In the genomic region with DNA sequence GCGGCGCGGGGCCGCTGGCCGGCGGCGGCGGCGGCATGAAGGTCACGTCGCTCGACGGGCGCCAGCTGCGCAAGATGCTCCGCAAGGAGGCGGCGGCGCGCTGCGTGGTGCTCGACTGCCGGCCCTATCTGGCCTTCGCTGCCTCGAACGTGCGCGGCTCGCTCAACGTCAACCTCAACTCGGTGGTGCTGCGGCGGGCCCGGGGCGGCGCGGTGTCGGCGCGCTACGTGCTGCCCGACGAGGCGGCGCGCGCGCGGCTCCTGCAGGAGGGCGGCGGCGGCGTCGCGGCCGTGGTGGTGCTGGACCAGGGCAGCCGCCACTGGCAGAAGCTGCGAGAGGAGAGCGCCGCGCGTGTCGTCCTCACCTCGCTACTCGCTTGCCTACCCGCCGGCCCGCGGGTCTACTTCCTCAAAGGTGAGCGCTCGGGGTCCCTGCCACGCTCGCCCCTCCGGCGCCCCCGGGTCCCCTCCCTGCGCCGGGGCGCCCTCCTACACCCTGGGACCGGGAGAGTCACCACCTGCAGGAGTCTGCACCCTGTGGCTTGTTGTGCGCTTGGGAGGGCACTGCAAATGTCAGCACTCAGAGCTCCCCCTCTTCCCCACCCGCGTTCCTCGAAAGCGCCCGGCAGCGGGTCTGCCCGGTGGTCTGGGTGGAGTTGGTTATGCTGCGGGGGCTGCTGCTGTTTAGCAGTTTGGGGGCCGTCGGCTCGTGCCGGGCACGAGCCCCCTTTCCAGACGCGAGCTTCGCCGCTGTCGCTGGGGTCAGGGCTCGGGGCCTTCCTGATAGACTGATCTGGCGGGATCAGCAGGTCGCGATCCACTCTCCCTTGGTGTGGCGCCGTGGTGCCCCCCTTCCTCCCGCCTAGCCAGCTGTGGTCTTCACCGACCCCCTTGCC, we compare ENCODE assay signal across 1 cellular context.
TF ChIP-seq lines count a peak whose summit lies in the region.

No MANE protein-coding gene starts in this region.

TF ChIP-seq in K562, 482 proteins besides CTCF, POLR2A, EP300 and RAD21 (continued from another document):
- TF ChIP-seq, protein P1, sequence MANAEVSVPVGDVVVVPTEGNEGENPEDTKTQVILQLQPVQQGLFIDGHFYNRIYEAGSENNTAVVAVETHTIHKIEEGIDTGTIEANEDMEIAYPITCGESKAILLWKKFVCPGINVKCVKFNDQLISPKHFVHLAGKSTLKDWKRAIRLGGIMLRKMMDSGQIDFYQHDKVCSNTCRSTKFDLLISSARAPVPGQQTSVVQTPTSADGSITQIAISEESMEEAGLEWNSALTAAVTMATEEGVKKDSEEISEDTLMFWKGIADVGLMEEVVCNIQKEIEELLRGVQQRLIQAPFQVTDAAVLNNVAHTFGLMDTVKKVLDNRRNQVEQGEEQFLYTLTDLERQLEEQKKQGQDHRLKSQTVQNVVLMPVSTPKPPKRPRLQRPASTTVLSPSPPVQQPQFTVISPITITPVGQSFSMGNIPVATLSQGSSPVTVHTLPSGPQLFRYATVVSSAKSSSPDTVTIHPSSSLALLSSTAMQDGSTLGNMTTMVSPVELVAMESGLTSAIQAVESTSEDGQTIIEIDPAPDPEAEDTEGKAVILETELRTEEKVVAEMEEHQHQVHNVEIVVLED (CRISPR knock-in tag; IDR thresholded peaks at IDR 0.05) = peak; percentile 48; the same call in 1 of the 2 replicates
- TF ChIP-seq, protein P2, sequence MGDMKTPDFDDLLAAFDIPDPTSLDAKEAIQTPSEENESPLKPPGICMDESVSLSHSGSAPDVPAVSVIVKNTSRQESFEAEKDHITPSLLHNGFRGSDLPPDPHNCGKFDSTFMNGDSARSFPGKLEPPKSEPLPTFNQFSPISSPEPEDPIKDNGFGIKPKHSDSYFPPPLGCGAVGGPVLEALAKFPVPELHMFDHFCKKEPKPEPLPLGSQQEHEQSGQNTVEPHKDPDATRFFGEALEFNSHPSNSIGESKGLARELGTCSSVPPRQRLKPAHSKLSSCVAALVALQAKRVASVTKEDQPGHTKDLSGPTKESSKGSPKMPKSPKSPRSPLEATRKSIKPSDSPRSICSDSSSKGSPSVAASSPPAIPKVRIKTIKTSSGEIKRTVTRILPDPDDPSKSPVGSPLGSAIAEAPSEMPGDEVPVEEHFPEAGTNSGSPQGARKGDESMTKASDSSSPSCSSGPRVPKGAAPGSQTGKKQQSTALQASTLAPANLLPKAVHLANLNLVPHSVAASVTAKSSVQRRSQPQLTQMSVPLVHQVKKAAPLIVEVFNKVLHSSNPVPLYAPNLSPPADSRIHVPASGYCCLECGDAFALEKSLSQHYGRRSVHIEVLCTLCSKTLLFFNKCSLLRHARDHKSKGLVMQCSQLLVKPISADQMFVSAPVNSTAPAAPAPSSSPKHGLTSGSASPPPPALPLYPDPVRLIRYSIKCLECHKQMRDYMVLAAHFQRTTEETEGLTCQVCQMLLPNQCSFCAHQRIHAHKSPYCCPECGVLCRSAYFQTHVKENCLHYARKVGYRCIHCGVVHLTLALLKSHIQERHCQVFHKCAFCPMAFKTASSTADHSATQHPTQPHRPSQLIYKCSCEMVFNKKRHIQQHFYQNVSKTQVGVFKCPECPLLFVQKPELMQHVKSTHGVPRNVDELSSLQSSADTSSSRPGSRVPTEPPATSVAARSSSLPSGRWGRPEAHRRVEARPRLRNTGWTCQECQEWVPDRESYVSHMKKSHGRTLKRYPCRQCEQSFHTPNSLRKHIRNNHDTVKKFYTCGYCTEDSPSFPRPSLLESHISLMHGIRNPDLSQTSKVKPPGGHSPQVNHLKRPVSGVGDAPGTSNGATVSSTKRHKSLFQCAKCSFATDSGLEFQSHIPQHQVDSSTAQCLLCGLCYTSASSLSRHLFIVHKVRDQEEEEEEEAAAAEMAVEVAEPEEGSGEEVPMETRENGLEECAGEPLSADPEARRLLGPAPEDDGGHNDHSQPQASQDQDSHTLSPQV (IDR thresholded peaks at IDR 0.05) = 0 out of 2 replicates have a peak, but pooled peaks have one; percentile 44
- TF ChIP-seq MYC (IDR thresholded peaks at IDR 0.05; ENCODE audit: low read depth, low read length) = no peak
- TF ChIP-seq MYC (CRISPR knock-in tag; IDR thresholded peaks at IDR 0.05; ENCODE audit: borderline replicate concordance, low read depth) = no peak
- no peak for TF ChIP-seq ZFX (CRISPR knock-in tag; IDR thresholded peaks at IDR 0.05)
- no peak for TF ChIP-seq ELF2 (CRISPR knock-in tag; IDR thresholded peaks at IDR 0.05)
- no peak for TF ChIP-seq POLR2AphosphoS5 (IDR thresholded peaks at IDR 0.05; ENCODE audit: control insufficient read depth, insufficient read depth, low read depth, low read length)
- TF ChIP-seq, protein P3, sequence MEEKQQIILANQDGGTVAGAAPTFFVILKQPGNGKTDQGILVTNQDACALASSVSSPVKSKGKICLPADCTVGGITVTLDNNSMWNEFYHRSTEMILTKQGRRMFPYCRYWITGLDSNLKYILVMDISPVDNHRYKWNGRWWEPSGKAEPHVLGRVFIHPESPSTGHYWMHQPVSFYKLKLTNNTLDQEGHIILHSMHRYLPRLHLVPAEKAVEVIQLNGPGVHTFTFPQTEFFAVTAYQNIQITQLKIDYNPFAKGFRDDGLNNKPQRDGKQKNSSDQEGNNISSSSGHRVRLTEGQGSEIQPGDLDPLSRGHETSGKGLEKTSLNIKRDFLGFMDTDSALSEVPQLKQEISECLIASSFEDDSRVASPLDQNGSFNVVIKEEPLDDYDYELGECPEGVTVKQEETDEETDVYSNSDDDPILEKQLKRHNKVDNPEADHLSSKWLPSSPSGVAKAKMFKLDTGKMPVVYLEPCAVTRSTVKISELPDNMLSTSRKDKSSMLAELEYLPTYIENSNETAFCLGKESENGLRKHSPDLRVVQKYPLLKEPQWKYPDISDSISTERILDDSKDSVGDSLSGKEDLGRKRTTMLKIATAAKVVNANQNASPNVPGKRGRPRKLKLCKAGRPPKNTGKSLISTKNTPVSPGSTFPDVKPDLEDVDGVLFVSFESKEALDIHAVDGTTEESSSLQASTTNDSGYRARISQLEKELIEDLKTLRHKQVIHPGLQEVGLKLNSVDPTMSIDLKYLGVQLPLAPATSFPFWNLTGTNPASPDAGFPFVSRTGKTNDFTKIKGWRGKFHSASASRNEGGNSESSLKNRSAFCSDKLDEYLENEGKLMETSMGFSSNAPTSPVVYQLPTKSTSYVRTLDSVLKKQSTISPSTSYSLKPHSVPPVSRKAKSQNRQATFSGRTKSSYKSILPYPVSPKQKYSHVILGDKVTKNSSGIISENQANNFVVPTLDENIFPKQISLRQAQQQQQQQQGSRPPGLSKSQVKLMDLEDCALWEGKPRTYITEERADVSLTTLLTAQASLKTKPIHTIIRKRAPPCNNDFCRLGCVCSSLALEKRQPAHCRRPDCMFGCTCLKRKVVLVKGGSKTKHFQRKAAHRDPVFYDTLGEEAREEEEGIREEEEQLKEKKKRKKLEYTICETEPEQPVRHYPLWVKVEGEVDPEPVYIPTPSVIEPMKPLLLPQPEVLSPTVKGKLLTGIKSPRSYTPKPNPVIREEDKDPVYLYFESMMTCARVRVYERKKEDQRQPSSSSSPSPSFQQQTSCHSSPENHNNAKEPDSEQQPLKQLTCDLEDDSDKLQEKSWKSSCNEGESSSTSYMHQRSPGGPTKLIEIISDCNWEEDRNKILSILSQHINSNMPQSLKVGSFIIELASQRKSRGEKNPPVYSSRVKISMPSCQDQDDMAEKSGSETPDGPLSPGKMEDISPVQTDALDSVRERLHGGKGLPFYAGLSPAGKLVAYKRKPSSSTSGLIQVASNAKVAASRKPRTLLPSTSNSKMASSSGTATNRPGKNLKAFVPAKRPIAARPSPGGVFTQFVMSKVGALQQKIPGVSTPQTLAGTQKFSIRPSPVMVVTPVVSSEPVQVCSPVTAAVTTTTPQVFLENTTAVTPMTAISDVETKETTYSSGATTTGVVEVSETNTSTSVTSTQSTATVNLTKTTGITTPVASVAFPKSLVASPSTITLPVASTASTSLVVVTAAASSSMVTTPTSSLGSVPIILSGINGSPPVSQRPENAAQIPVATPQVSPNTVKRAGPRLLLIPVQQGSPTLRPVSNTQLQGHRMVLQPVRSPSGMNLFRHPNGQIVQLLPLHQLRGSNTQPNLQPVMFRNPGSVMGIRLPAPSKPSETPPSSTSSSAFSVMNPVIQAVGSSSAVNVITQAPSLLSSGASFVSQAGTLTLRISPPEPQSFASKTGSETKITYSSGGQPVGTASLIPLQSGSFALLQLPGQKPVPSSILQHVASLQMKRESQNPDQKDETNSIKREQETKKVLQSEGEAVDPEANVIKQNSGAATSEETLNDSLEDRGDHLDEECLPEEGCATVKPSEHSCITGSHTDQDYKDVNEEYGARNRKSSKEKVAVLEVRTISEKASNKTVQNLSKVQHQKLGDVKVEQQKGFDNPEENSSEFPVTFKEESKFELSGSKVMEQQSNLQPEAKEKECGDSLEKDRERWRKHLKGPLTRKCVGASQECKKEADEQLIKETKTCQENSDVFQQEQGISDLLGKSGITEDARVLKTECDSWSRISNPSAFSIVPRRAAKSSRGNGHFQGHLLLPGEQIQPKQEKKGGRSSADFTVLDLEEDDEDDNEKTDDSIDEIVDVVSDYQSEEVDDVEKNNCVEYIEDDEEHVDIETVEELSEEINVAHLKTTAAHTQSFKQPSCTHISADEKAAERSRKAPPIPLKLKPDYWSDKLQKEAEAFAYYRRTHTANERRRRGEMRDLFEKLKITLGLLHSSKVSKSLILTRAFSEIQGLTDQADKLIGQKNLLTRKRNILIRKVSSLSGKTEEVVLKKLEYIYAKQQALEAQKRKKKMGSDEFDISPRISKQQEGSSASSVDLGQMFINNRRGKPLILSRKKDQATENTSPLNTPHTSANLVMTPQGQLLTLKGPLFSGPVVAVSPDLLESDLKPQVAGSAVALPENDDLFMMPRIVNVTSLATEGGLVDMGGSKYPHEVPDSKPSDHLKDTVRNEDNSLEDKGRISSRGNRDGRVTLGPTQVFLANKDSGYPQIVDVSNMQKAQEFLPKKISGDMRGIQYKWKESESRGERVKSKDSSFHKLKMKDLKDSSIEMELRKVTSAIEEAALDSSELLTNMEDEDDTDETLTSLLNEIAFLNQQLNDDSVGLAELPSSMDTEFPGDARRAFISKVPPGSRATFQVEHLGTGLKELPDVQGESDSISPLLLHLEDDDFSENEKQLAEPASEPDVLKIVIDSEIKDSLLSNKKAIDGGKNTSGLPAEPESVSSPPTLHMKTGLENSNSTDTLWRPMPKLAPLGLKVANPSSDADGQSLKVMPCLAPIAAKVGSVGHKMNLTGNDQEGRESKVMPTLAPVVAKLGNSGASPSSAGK (IDR thresholded peaks at IDR 0.05) = peak; percentile 74
- no peak for TF ChIP-seq SMARCB1 (IDR thresholded peaks at IDR 0.05; ENCODE audit: insufficient read length, low read depth)
- TF ChIP-seq NCOA6 (IDR thresholded peaks at IDR 0.05) = 0 out of 2 replicates have a peak, but pooled peaks have one; percentile 40
- TF ChIP-seq, protein P4, sequence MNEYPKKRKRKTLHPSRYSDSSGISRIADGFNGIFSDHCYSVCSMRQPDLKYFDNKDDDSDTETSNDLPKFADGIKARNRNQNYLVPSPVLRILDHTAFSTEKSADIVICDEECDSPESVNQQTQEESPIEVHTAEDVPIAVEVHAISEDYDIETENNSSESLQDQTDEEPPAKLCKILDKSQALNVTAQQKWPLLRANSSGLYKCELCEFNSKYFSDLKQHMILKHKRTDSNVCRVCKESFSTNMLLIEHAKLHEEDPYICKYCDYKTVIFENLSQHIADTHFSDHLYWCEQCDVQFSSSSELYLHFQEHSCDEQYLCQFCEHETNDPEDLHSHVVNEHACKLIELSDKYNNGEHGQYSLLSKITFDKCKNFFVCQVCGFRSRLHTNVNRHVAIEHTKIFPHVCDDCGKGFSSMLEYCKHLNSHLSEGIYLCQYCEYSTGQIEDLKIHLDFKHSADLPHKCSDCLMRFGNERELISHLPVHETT (CRISPR knock-in tag; conservative IDR thresholded peaks at IDR 0.05 in 1 of 2, IDR thresholded peaks at IDR 0.05 in 1 of 2) = 0 out of 4 replicates have a peak, but pooled peaks of 1 of the 2 experiments have one; percentile 13
- peak; percentile 74 for TF ChIP-seq POLR2G (IDR thresholded peaks at IDR 0.05; ENCODE audit: low read depth, low read length)
- no peak for TF ChIP-seq ZNF3 (CRISPR knock-in tag; IDR thresholded peaks at IDR 0.05)
- TF ChIP-seq CXXC5 (CRISPR knock-in tag; IDR thresholded peaks at IDR 0.05) = peak; percentile 57
- TF ChIP-seq RB1 (IDR thresholded peaks at IDR 0.05; ENCODE audit: low read depth) = peak; percentile 33
- TF ChIP-seq MTF1 (CRISPR knock-in tag; IDR thresholded peaks at IDR 0.05; ENCODE audit: borderline replicate concordance) = no peak
- TF ChIP-seq NRF1 (conservative IDR thresholded peaks at IDR 0.05 in 1 of 2, IDR thresholded peaks at IDR 0.05 in 1 of 2) = peak in 1 of 2 experiments; percentile 43; a peak in 1 of 4 replicates
- TF ChIP-seq ZBTB7A (IDR thresholded peaks at IDR 0.05; ENCODE audit: borderline replicate concordance, control insufficient read depth, low read depth, low read length) = no peak
- peak; percentile 62 for TF ChIP-seq L3MBTL2 (IDR thresholded peaks at IDR 0.05)
- TF ChIP-seq NFATC3 (IDR thresholded peaks at IDR 0.05) = no peak
- TF ChIP-seq RBFOX2 (IDR thresholded peaks at IDR 0.05; ENCODE audit: low read depth, low read length) = peak; percentile 62
- TF ChIP-seq GTF2A2 (tag; IDR thresholded peaks at IDR 0.05) = 0 out of 2 replicates have a peak, but pooled peaks have one; percentile 6
- TF ChIP-seq YBX1 (IDR thresholded peaks at IDR 0.05) = no peak
- peak; percentile 32; the same call in 1 of the 2 replicates for TF ChIP-seq BHLHE40 (IDR thresholded peaks at IDR 0.05; ENCODE audit: low read length)
- TF ChIP-seq PHB2 (IDR thresholded peaks at IDR 0.05; ENCODE audit: low read depth) = no peak
- TF ChIP-seq, protein P5, sequence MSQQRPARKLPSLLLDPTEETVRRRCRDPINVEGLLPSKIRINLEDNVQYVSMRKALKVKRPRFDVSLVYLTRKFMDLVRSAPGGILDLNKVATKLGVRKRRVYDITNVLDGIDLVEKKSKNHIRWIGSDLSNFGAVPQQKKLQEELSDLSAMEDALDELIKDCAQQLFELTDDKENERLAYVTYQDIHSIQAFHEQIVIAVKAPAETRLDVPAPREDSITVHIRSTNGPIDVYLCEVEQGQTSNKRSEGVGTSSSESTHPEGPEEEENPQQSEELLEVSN (IDR thresholded peaks at IDR 0.05; ENCODE audit: borderline replicate concordance in 1 of 2, extremely low read depth in 1 of 2, insufficient read depth in 1 of 2, insufficient read length in 1 of 2, low read depth in 1 of 2, low read length in 1 of 2, poor library complexity in 1 of 2, severe bottlenecking in 1 of 2) = peak; percentile 64 to 72
- peak; percentile 68; the same call in 1 of the 2 replicates for TF ChIP-seq GATAD2B (IDR thresholded peaks at IDR 0.05; ENCODE audit: borderline replicate concordance)
- TF ChIP-seq, protein P6, sequence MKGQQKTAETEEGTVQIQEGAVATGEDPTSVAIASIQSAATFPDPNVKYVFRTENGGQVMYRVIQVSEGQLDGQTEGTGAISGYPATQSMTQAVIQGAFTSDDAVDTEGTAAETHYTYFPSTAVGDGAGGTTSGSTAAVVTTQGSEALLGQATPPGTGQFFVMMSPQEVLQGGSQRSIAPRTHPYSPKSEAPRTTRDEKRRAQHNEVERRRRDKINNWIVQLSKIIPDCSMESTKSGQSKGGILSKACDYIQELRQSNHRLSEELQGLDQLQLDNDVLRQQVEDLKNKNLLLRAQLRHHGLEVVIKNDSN (CRISPR knock-in tag; IDR thresholded peaks at IDR 0.05) = no peak
- TF ChIP-seq PML (IDR thresholded peaks at IDR 0.05; ENCODE audit: low read length) = no peak
- no peak for TF ChIP-seq POLR2AphosphoS2 (IDR thresholded peaks at IDR 0.05; ENCODE audit: low read length)
- peak; percentile 47; the same call in 1 of the 2 replicates for TF ChIP-seq ZBTB1 (CRISPR knock-in tag; IDR thresholded peaks at IDR 0.05; ENCODE audit: borderline replicate concordance, low read depth)
- TF ChIP-seq ZNF707 (CRISPR knock-in tag; conservative IDR thresholded peaks at IDR 0.05) = no peak
- TF ChIP-seq ZNF134 (CRISPR knock-in tag; conservative IDR thresholded peaks at IDR 0.05) = no peak
- TF ChIP-seq ZBTB17 (CRISPR knock-in tag; IDR thresholded peaks at IDR 0.05) = no peak
